27 cellular contexts compared by ENCODE assay signal in genomic region chr3:127733781-127734180, GRCh38.
DNase-seq lines count a peak whose midpoint lies in the region; ATAC-seq and TF ChIP-seq lines count a peak whose summit lies in the region.
"Had no signal": no experiment of that assay in that cellular context is flagged by ENCODE, and none has a peak within 500 bp of the region (broad histone marks: within the 10 kb centered on the region; RNA-seq: fewer than 3 reads in every experiment).

No MANE protein-coding gene starts in this region.

- H3K27me3 ChIP-seq in left ventricle myocardium inferior (ENCODE audit: low read depth) (no peaks in the 10 kb centered on the region), SJSA1 (replicated peaks) (no peaks in the 10 kb centered on the region), transverse colon (no peaks in the 10 kb centered on the region)
- H3K27me3 ChIP-seq: BE2C, tibial nerve had no signal

- H3K36me3 Mint-ChIP-seq in nephron (ENCODE audit: low read depth) = no peaks in the 10 kb centered on the region
- H3K36me3 Mint-ChIP-seq in activated naive CD4-positive, alpha-beta T cell treated with anti-CD3 and anti-CD28 coated beads, Interleukin-2, amount 50 U/mL, for 72 hours = no peaks in the 10 kb centered on the region
- H3K36me3 Mint-ChIP-seq: IgD-negative memory B cell had no signal

- H3K9me3 ChIP-seq in left ventricle myocardium inferior (replicated peaks) = no peaks in the 10 kb centered on the region
- H3K9me3 ChIP-seq in SJSA1 (replicated peaks) = no peaks in the 10 kb centered on the region
- H3K9me3 ChIP-seq in transverse colon = no peaks in the 10 kb centered on the region
- H3K9me3 ChIP-seq: A549, BE2C, tibial nerve had no signal

- H3K4me1 Mint-ChIP-seq in nephron = peaks cover 56% of the 10 kb centered on the region

- H3K4me3 Mint-ChIP-seq in nephron = no peak overlapping the region
- H3K4me3 Mint-ChIP-seq: activated CD8-positive, alpha-beta T cell treated with anti-CD3 and anti-CD28 coated beads, Interleukin-2, amount 10 ng/mL, durations not matched to agents 7 days and 5 days; stimulated activated naive CD8-positive, alpha-beta T cell treated with anti-CD3 and anti-CD28 coated beads, Interleukin-15, Interleukin-2, amounts not matched to agents 100 ng/mL and 50 ng/mL, for 24 hours had no signal

- TF ChIP-seq CTCF in left ventricle myocardium inferior (IDR thresholded peaks at IDR 0.05; ENCODE audit: borderline replicate concordance) (no peak), nephron (IDR thresholded peaks at IDR 0.05; ENCODE audit: unreplicated experiment in 3 of 3) (no peak), transverse colon (IDR thresholded peaks at IDR 0.05) (no peak)

- no peak for TF ChIP-seq POLR2A in transverse colon (IDR thresholded peaks at IDR 0.05)

- peak overlapping the region; percentile 47 to 97 (median 94) for H3K27ac Mint-ChIP-seq in nephron
- no peak overlapping the region for H3K27ac Mint-ChIP-seq in activated naive CD4-positive, alpha-beta T cell treated with anti-CD3 and anti-CD28 coated beads, Interleukin-2, amount 50 U/mL, for 72 hours
- H3K27ac Mint-ChIP-seq: activated CD8-positive, alpha-beta T cell treated with anti-CD3 and anti-CD28 coated beads, Interleukin-2, amount 10 ng/mL, durations not matched to agents 7 days and 5 days; stimulated activated naive CD8-positive, alpha-beta T cell treated with anti-CD3 and anti-CD28 coated beads, Interleukin-15, Interleukin-2, amounts not matched to agents 100 ng/mL and 50 ng/mL, for 24 hours had no signal

- H3K9me3 Mint-ChIP-seq in nephron = no peaks in the 10 kb centered on the region
- no peaks in the 10 kb centered on the region for H3K9me3 Mint-ChIP-seq in activated naive CD4-positive, alpha-beta T cell treated with anti-CD3 and anti-CD28 coated beads, Interleukin-2, amount 50 U/mL, for 72 hours
- H3K9me3 Mint-ChIP-seq: IgD-negative memory B cell; stimulated activated naive CD8-positive, alpha-beta T cell treated with anti-CD3 and anti-CD28 coated beads, Interleukin-15, Interleukin-2, amounts not matched to agents 100 ng/mL and 50 ng/mL, for 24 hours had no signal

- DNase-seq in left ventricle myocardium inferior = no peak
- DNase-seq in Right ventricle myocardium inferior (ENCODE audit: missing footprints) = no peak
- no peak for DNase-seq in SJSA1 (ENCODE audit: low read depth in 1 of 2, low spot score in 2 of 2)
- no peak for DNase-seq in NCI-H2171 (lab: John Stamatoyannopoulos, UW)
- no peak for DNase-seq in activated naive CD4-positive, alpha-beta T cell treated with anti-CD3 and anti-CD28 coated beads, Interleukin-2, amount 50 U/mL, for 72 hours (ENCODE audit: low spot score in 2 of 2)
- DNase-seq in transverse colon = no peak
- no peak for DNase-seq in C1 segment of cervical spinal cord (lab: John Stamatoyannopoulos, UW)
- DNase-seq: activated CD4-positive, CD25-positive, alpha-beta regulatory T cell treated with anti-CD3 and anti-CD28 coated beads, Interleukin-2, amount 50 U/mL, for 72 hours; activated CD8-positive, alpha-beta T cell treated with anti-CD3 and anti-CD28 coated beads, Interleukin-2, amount 10 ng/mL, durations not matched to agents 7 days and 5 days; activated naive CD4-positive, alpha-beta T cell treated with Interleukin-2 at 50 U/mL for 16 hours; amygdala; BE2C; caudate nucleus; foreskin melanocyte; NCI-H1417; NCI-H2107; NCI-H524 treated with DMSO at 0.1 percent for 48 hours; nucleus accumbens; retina; SHP77 treated with DMSO at 0.1 percent for 48 hours; stimulated activated CD4-positive, alpha-beta T cell treated with anti-CD3 and anti-CD28 coated beads, Interleukin-12 subunit alpha, Interleukin-12 subunit beta, amount 100 ng/mL, for 4 hours; stimulated activated CD4-positive, alpha-beta T cell treated with anti-CD3 and anti-CD28 coated beads, Interleukin-4, amount 100 ng/mL, for 4 hours had no signal

- ATAC-seq in Right ventricle myocardium inferior = no peak
- no peak for ATAC-seq in activated naive CD4-positive, alpha-beta T cell treated with anti-CD3 and anti-CD28 coated beads, Interleukin-2, amount 50 U/mL, for 72 hours
- ATAC-seq: A549; activated CD8-positive, alpha-beta T cell treated with anti-CD3 and anti-CD28 coated beads, Interleukin-2, amount 10 ng/mL, durations not matched to agents 7 days and 5 days had no signal

- H3K4me1 ChIP-seq in left ventricle myocardium inferior (peaks cover 98% of the 10 kb centered on the region), SJSA1 (replicated peaks) (peaks cover 54% of the 10 kb centered on the region), transverse colon (peaks cover 22 to 69% (median 50%) of the 10 kb centered on the region in 4 donors)
- H3K4me1 ChIP-seq: BE2C had no signal

- H3K27ac ChIP-seq in left ventricle myocardium inferior (replicated peaks) (peak overlapping the region; percentile 96), SJSA1 (peak overlapping the region; percentile 90), transverse colon (peak overlapping the region in 1 of 4 donors; percentile 42)

- intact Hi-C loops in left ventricle myocardium inferior (cut with micrococcal nuclease) (no loop called here), Right ventricle myocardium inferior (cut with DNase I) (no loop called here), transverse colon (cut with DNase I; ENCODE audit: low total_unique reads) (no loop called here)

- H3K36me3 ChIP-seq in left ventricle myocardium inferior (peaks cover 11% of the 10 kb centered on the region), SJSA1 (peaks cover 4% of the 10 kb centered on the region; the same call in 1 of the 2 replicates), transverse colon (no peaks in the 10 kb centered on the region)
- H3K36me3 ChIP-seq: BE2C, tibial nerve had no signal

- peaks cover 7% of the 10 kb centered on the region for H3K27me3 Mint-ChIP-seq in nephron (ENCODE audit: low read depth)
- H3K27me3 Mint-ChIP-seq: IgD-negative memory B cell had no signal

- WGBS in transverse colon (ENCODE audit: low coverage in 1 of 2), 2 donors = 82 to 96% methylated on average over 8 to 9 of the region's 10 CpGs

- H3K4me3 ChIP-seq in left ventricle myocardium inferior = no peak overlapping the region
- H3K4me3 ChIP-seq in SJSA1 = no peak overlapping the region
- H3K4me3 ChIP-seq in transverse colon = no peak overlapping the region
- H3K4me3 ChIP-seq: A549, tibial nerve had no signal

- in situ Hi-C loops in transverse colon (cut with MboI; ENCODE audit: low pct_ligation_motif_present in 1 of 4, low pct_unique_long_range_greater_than_20kb in 1 of 4, low sequenced_read_pairs in 3 of 4) = no loop called here

- no peak for TF ChIP-seq EP300 in transverse colon (IDR thresholded peaks at IDR 0.05; ENCODE audit: low read depth)

Comparison
In these comparisons a context has a peak if more than half of its experiments do, and no peak if none do; other contexts are left out.
1. H3K27ac Mint-ChIP-seq: peak in nephron (3 of 3); none in activated naive CD4-positive, alpha-beta T cell treated with anti-CD3 and anti-CD28 coated beads, Interleukin-2, amount 50 U/mL, for 72 hours (0 of 2).